Comparison of ENCODE assay signal across 13 cellular contexts in genomic region chr6:169172435-169172834, GRCh38.
DNase-seq lines count a peak whose midpoint lies in the region; ATAC-seq and TF ChIP-seq lines count a peak whose summit lies in the region.
"Had no signal": no experiment of that assay in that cellular context is flagged by ENCODE, and none has a peak within 500 bp of the region (broad histone marks: within the 10 kb centered on the region; RNA-seq: fewer than 3 reads in every experiment).

No MANE protein-coding gene starts in this region.

- H3K4me3 ChIP-seq in fibroblast of villous mesenchyme (ENCODE audit: low read depth, low read length) = no peak overlapping the region
- H3K4me3 ChIP-seq: right lobe of liver had no signal

- no peak for TF ChIP-seq CTCF in fibroblast of villous mesenchyme (IDR thresholded peaks at IDR 0.05; ENCODE audit: insufficient read depth, low read depth, low read length)

- no peak for ATAC-seq in GM21529 (IDR thresholded peaks at IDR 0.05; ENCODE audit: unreplicated experiment)
- ATAC-seq: HepG2, right lobe of liver had no signal

- DNase-seq in GM04504 (ENCODE audit: low read depth) (peak; percentile 90), T1000 (lab: John Stamatoyannopoulos, UW) (peak; percentile 73), fibroblast of villous mesenchyme (ENCODE audit: low read depth) (peak; percentile 76), renal cortical epithelial cell (ENCODE audit: low read depth) (peak; percentile 39), midbrain (lab: John Stamatoyannopoulos, UW) (no peak), ureter (ENCODE audit: low spot score) (no peak)
- no peak for DNase-seq in stimulated activated CD4-positive, alpha-beta T cell treated with anti-CD3 and anti-CD28 coated beads, Interleukin-12 subunit alpha, Interleukin-12 subunit beta, amount 100 ng/mL, for 4 hours
- DNase-seq: activated T-cell treated with anti-CD3 and anti-CD28 coated beads, Interleukin-2, amount 50 U/mL, for 1 hour; cortex of kidney; islet precursor cell; right lobe of liver had no signal

Comparison
In these comparisons a context has a peak if more than half of its experiments do, and no peak if none do; other contexts are left out.
1. DNase-seq: peak in GM04504 (single experiment), T1000 (single experiment), fibroblast of villous mesenchyme (single experiment) and renal cortical epithelial cell (single experiment); none in stimulated activated CD4-positive, alpha-beta T cell treated with anti-CD3 and anti-CD28 coated beads, Interleukin-12 subunit alpha, Interleukin-12 subunit beta, amount 100 ng/mL, for 4 hours (single experiment), midbrain (single experiment) and ureter (single experiment).